ENCODE assay signal across 8 cellular contexts in genomic region chr12:12265035-12265434, GRCh38. TPM values are rescaled to one million over a fixed set of nuclear protein-coding genes. Genes with fewer than 3 reads are reported as not detected.
DNase-seq lines count a peak whose midpoint lies in the region; ATAC-seq and TF ChIP-seq lines count a peak whose summit lies in the region.

No MANE protein-coding gene starts in this region.

- H3K27me3 Mint-ChIP-seq in IgD-negative memory B cell = peaks cover 35% of the 10 kb centered on the region
- H3K27me3 Mint-ChIP-seq in naive thymus-derived CD8-positive, alpha-beta T cell = peaks cover 0 to 34% (median 6%) of the 10 kb centered on the region in 5 donors

- H3K27me3 ChIP-seq in AG04450 (ENCODE audit: control insufficient read depth, insufficient read depth, low read length) = no peaks in the 10 kb centered on the region

- H3K4me3 Mint-ChIP-seq in IgD-negative memory B cell = peak overlapping the region; percentile 83 to 93 (median 86)
- peak overlapping the region; percentile 85 to 95 (median 91) for H3K4me3 Mint-ChIP-seq in naive thymus-derived CD8-positive, alpha-beta T cell

- no peak overlapping the region for H3K27ac ChIP-seq in AG04450 (ENCODE audit: low read depth, low read length)
- H3K27ac ChIP-seq in coronary artery = peak overlapping the region in 1 of 2 donors; percentile 99

- DNase-seq in AG04450 (ENCODE audit: low read depth, low spot score) (no peak), coronary artery (ENCODE audit: low spot score) (no peak), GM19238 (ENCODE audit: insufficient read length, low spot score) (no peak)
- DNase-seq in naive thymus-derived CD8-positive, alpha-beta T cell = no peak
- DNase-seq in stimulated activated CD4-positive, alpha-beta T cell treated with anti-CD3 and anti-CD28 coated beads, Interleukin-4, amount 100 ng/mL, for 24 hours = no peak

- CTCF ChIA-PET in AG04450 (lab: Charles Lee) = interaction anchor here (0.6 to 1.2 kb wide), 2 partner anchors 19 to 226 kb away, joined by 3 to 4 read pairs; no protein-coding TSS in a partner anchor

- no peak for ATAC-seq in naive thymus-derived CD8-positive, alpha-beta T cell
- no peak for ATAC-seq in GM21423 (IDR thresholded peaks at IDR 0.05; ENCODE audit: unreplicated experiment)
- no peak for ATAC-seq in GM19351 (IDR thresholded peaks at IDR 0.05; ENCODE audit: unreplicated experiment)

- POLR2A ChIA-PET in AG04450 (lab: Yijun Ruan, JAX) = interaction anchor here (0.5 to 0.7 kb wide), 2 partner anchors 37 to 498 kb away, joined by 3 to 4 read pairs; no protein-coding TSS in a partner anchor
- POLR2A ChIA-PET in naive thymus-derived CD8-positive, alpha-beta T cell (lab: Charles Lee) = interaction anchor here (0.7 kb wide), 1 partner anchor 11 kb away, joined by 3 read pairs; no protein-coding TSS in a partner anchor

- no peaks in the 10 kb centered on the region for H3K9me3 Mint-ChIP-seq in IgD-negative memory B cell
- H3K9me3 Mint-ChIP-seq in naive thymus-derived CD8-positive, alpha-beta T cell = no peaks in the 10 kb centered on the region

- H3K9me3 ChIP-seq in AG04450 (ENCODE audit: control insufficient read depth, insufficient read depth, low read length) = no peaks in the 10 kb centered on the region; the same call in 1 of the 2 replicates

- H3K4me3 ChIP-seq in AG04450 (ENCODE audit: low read depth, low read length) (peak overlapping the region; percentile 99), coronary artery (peak overlapping the region; percentile 88)

- no peaks in the 10 kb centered on the region for H3K36me3 Mint-ChIP-seq in IgD-negative memory B cell
- peaks cover 0 to 5% (median 4%) of the 10 kb centered on the region in 3 donors for H3K36me3 Mint-ChIP-seq in naive thymus-derived CD8-positive, alpha-beta T cell

- peaks cover 14 to 17% (median 16%) of the 10 kb centered on the region in 3 donors for H3K4me1 Mint-ChIP-seq in IgD-negative memory B cell
- peaks cover 15 to 41% (median 31%) of the 10 kb centered on the region in 4 donors for H3K4me1 Mint-ChIP-seq in naive thymus-derived CD8-positive, alpha-beta T cell

- peak overlapping the region in 1 of 3 donors; percentile 15 for H3K27ac Mint-ChIP-seq in IgD-negative memory B cell
- peak overlapping the region in 1 of 10 donors; percentile 71 for H3K27ac Mint-ChIP-seq in naive thymus-derived CD8-positive, alpha-beta T cell

- TF ChIP-seq CTCF in AG04450 (IDR thresholded peaks at IDR 0.05; ENCODE audit: low read depth, low read length) (no peak), coronary artery (IDR thresholded peaks at IDR 0.05) (no peak)

RNA-seq across cellular contexts. Expression of gene LRP6, which starts 1.8 kb away (rescaled TPM):
- 18.4 and 21.2 TPM in 2 replicates for polyA plus RNA-seq in AG04450 (2011; rRNA removed)
- 145 and 160 TPM in 2 replicates for polyA minus RNA-seq in AG04450 (2011; rRNA and poly(A)+ RNA removed)
- polyA plus RNA-seq in IgD-negative memory B cell = not detected
- 1 to 10 TPM; 7.6 to 7.8 TPM for total RNA-seq in naive thymus-derived CD8-positive, alpha-beta T cell
- polyA plus RNA-seq in naive thymus-derived CD8-positive, alpha-beta T cell = 1 to 10 TPM; 1.4 to 2.2 (median 1.9) TPM
